In genomic region chr1:210655511-210655910, GRCh38 we compare ENCODE assay signal across 15 cellular contexts.
DNase-seq lines count a peak whose midpoint lies in the region; ATAC-seq and TF ChIP-seq lines count a peak whose summit lies in the region.
"Had no signal": no experiment of that assay in that cellular context is flagged by ENCODE, and none has a peak within 500 bp of the region (broad histone marks: within the 10 kb centered on the region; RNA-seq: fewer than 3 reads in every experiment).

No MANE protein-coding gene starts in this region.

- no peak overlapping the region for H4K5ac ChIP-seq in IMR-90 (ENCODE audit: low read depth, low read length)

- no peaks in the 10 kb centered on the region for H3K9me1 ChIP-seq in IMR-90 (ENCODE audit: insufficient read depth, low read length)

- no peak for TF ChIP-seq RAD21 in SK-N-SH (IDR thresholded peaks at IDR 0.05; ENCODE audit: low read length)
- TF ChIP-seq RAD21 in IMR-90 (IDR thresholded peaks at IDR 0.05; ENCODE audit: low read length) = no peak

- CTCF ChIA-PET in SK-N-SH (lab: Yijun Ruan, JAX) = interaction anchor here (1.0 to 2.7 kb wide), 2 partner anchors 8 to 70 kb away, joined by 5 to 8 read pairs; no protein-coding TSS in a partner anchor
- CTCF ChIA-PET in IMR-90 (lab: Yijun Ruan, JAX) = no interaction called here

- no peaks in the 10 kb centered on the region for H3K79me2 ChIP-seq in SK-N-SH (ENCODE audit: insufficient read depth)

- WGBS in SK-N-SH (ENCODE audit: low lambda C conversion rate) = 29% methylated on average over 7 of the region's 7 CpGs
- no CpG with 5 or more reads among the region's 7 CpGs for WGBS in IMR-90 (ENCODE audit: extremely low coverage in 2 of 2, insufficient read length in 1 of 2), 2 experiments

- no peak for TF ChIP-seq POLR2A in IMR-90 (IDR thresholded peaks at IDR 0.05; ENCODE audit: low read depth, low read length)

- DNase-seq in SK-N-SH = no peak
- DNase-seq in IMR-90 = peak; percentile 52
- DNase-seq in astrocyte of the spinal cord (ENCODE audit: low read depth, low spot score) = peak; percentile 40
- no peak for DNase-seq in dorsolateral prefrontal cortex
- DNase-seq in ACHN = no peak
- no peak for DNase-seq in right atrium auricular region (ENCODE audit: low spot score)
- DNase-seq: C1 segment of cervical spinal cord; Calu3; CD4-positive, alpha-beta T cell; DMS 273 treated with DMSO at 0.1 percent for 48 hours; GDM1 had no signal

- in situ Hi-C loops in IMR-90 (cut with MboI; ENCODE audit: low sequenced_read_pairs) = no loop called here
- in situ Hi-C loops in astrocyte of the spinal cord (cut with HindIII; ENCODE audit: low sequenced_read_pairs) = no loop called here
- in situ Hi-C loops in ACHN (cut with HindIII; ENCODE audit: low pct_ligation_motif_present, low pct_unique_long_range_greater_than_20kb, low sequenced_read_pairs) = no loop called here

- dilution Hi-C loops in IMR-90 (cut with HindIII; ENCODE audit: low sequenced_read_pairs, unreplicated experiment) = no loop called here

- no peak overlapping the region for H3K18ac ChIP-seq in IMR-90 (ENCODE audit: low read depth, low read length)

- H3K4ac ChIP-seq in IMR-90 (ENCODE audit: low read depth, low read length) = no peak overlapping the region

- POLR2A ChIA-PET in SK-N-SH (lab: Yijun Ruan, JAX) (no interaction called here), IMR-90 (lab: Charles Lee; ENCODE audit: unreplicated experiment) (no interaction called here)

- no peak overlapping the region for H3K23ac ChIP-seq in IMR-90 (ENCODE audit: low read depth, low read length)

- H3K14ac ChIP-seq in IMR-90 (replicated peaks; ENCODE audit: low read depth, low read length) = no peak overlapping the region

- no peak overlapping the region; a peak in 1 of 4 replicates for H3K27ac ChIP-seq in SK-N-SH (ENCODE audit: low read depth in 2 of 2, low read length in 1 of 2)
- no peak overlapping the region; the same call in 1 of the 2 replicates for H3K27ac ChIP-seq in IMR-90 (ENCODE audit: insufficient read depth, low read length)
- no peak overlapping the region for H3K27ac ChIP-seq in dorsolateral prefrontal cortex
- H3K27ac ChIP-seq in right atrium auricular region = no peak overlapping the region
- H3K27ac ChIP-seq: 22Rv1, HL-60 had no signal

- no peak overlapping the region for H2AK5ac ChIP-seq in IMR-90 (ENCODE audit: low read depth, low read length)

- no peak overlapping the region for H3K9ac ChIP-seq in SK-N-SH
- no peak overlapping the region for H3K9ac ChIP-seq in IMR-90 (ENCODE audit: low read depth, low read length)

- H3K4me1 ChIP-seq in SK-N-SH (ENCODE audit: control insufficient read depth in 1 of 2, insufficient read depth in 2 of 2, low read depth in 1 of 2, low read length in 1 of 2) (no peaks in the 10 kb centered on the region), IMR-90 (ENCODE audit: control insufficient read depth, insufficient read depth, low read length) (no peaks in the 10 kb centered on the region; the same call in 1 of the 2 replicates), right atrium auricular region (no peaks in the 10 kb centered on the region)

- H2BK15ac ChIP-seq in IMR-90 (ENCODE audit: low read depth, low read length) = no peak overlapping the region

- H3K79me1 ChIP-seq in IMR-90 (ENCODE audit: low read depth in 1 of 2, low read length in 2 of 2) = no peaks in the 10 kb centered on the region

- ATAC-seq in SK-N-SH treated with all-trans-retinoic acid at 6 μM for 48 hours (peak; percentile 40), IMR-90 (ENCODE audit: low read depth) (no peak), GM21367 (IDR thresholded peaks at IDR 0.05; ENCODE audit: unreplicated experiment) (no peak)

- H3K4me2 ChIP-seq in SK-N-SH (no peak overlapping the region), IMR-90 (ENCODE audit: low read depth, low read length) (no peak overlapping the region)

- H3K4me3 ChIP-seq in SK-N-SH (ENCODE audit: low read depth in 2 of 2, low read length in 1 of 2) (no peak overlapping the region), IMR-90 (ENCODE audit: insufficient read depth, low read depth, low read length) (no peak overlapping the region), astrocyte of the spinal cord (ENCODE audit: low read depth, low read length) (no peak overlapping the region), dorsolateral prefrontal cortex (no peak overlapping the region), right atrium auricular region (no peak overlapping the region)

- H4K20me1 ChIP-seq in SK-N-SH (ENCODE audit: insufficient read depth) (no peaks in the 10 kb centered on the region), IMR-90 (ENCODE audit: insufficient read depth, low read length) (no peaks in the 10 kb centered on the region)

- H3K27me3 ChIP-seq in SK-N-SH (ENCODE audit: insufficient read depth) (no peaks in the 10 kb centered on the region), IMR-90 (ENCODE audit: control insufficient read depth, insufficient read depth, low read length) (no peaks in the 10 kb centered on the region), dorsolateral prefrontal cortex (no peaks in the 10 kb centered on the region), right atrium auricular region (no peaks in the 10 kb centered on the region)

- H2BK5ac ChIP-seq in IMR-90 (ENCODE audit: low read depth, low read length, poor library complexity, severe bottlenecking) = no peak overlapping the region

- H4K91ac ChIP-seq in IMR-90 (ENCODE audit: insufficient read depth, low read depth, low read length) = no peak overlapping the region

- no peak overlapping the region for H2AK9ac ChIP-seq in IMR-90 (replicated peaks; ENCODE audit: low read depth, low read length, poor library complexity)

- no peak for TF ChIP-seq EP300 in SK-N-SH (IDR thresholded peaks at IDR 0.05; ENCODE audit: borderline replicate concordance in 1 of 2, low read depth in 1 of 2, low read length in 1 of 2)

- intact Hi-C loops in IMR-90 (cut with micrococcal nuclease) = no loop called here
- intact Hi-C loops in dorsolateral prefrontal cortex (cut with DNase I) = no loop called here

- H2BK120ac ChIP-seq in IMR-90 (ENCODE audit: low read depth, low read length) = no peak overlapping the region; the same call in 1 of the 2 replicates

- TF ChIP-seq CTCF in SK-N-SH (IDR thresholded peaks at IDR 0.05) (no peak), IMR-90 (conservative IDR thresholded peaks at IDR 0.05; ENCODE audit: low read depth, low read length) (no peak), astrocyte of the spinal cord (IDR thresholded peaks at IDR 0.05; ENCODE audit: low read depth, low read length) (no peak), dorsolateral prefrontal cortex (IDR thresholded peaks at IDR 0.05 in 54 of 56, conservative IDR thresholded peaks at IDR 0.05 in 2 of 56; ENCODE audit: low read depth in 1 of 56, partially characterized antibody in 56 of 56) (no peak), right atrium auricular region (IDR thresholded peaks at IDR 0.05) (no peak)

- H3F3A ChIP-seq in SK-N-SH (replicated peaks; ENCODE audit: insufficient read depth) = no peaks in the 10 kb centered on the region

- no peak overlapping the region for H2BK20ac ChIP-seq in IMR-90 (ENCODE audit: low read depth, low read length)

- no peak overlapping the region for H4K8ac ChIP-seq in IMR-90 (ENCODE audit: low read depth in 2 of 2, low read length in 2 of 2)

- H3K9me3 ChIP-seq in SK-N-SH (no peaks in the 10 kb centered on the region), IMR-90 (ENCODE audit: control insufficient read depth, insufficient read depth, low read length) (no peaks in the 10 kb centered on the region), right atrium auricular region (no peaks in the 10 kb centered on the region)

- H3K9me2 ChIP-seq in SK-N-SH = no peaks in the 10 kb centered on the region

- no peak overlapping the region for H3K56ac ChIP-seq in IMR-90 (ENCODE audit: extremely low read depth, insufficient read depth, low read length)

- no peaks in the 10 kb centered on the region for H3K36me3 ChIP-seq in SK-N-SH (replicated peaks in 1 of 2; ENCODE audit: control insufficient read depth in 1 of 2, insufficient read depth in 2 of 2, low read length in 1 of 2)
- no peaks in the 10 kb centered on the region for H3K36me3 ChIP-seq in IMR-90 (ENCODE audit: control insufficient read depth, insufficient read depth, low read length)
- no peaks in the 10 kb centered on the region for H3K36me3 ChIP-seq in right atrium auricular region

- H2AFZ ChIP-seq in SK-N-SH (ENCODE audit: low read depth) (no peak overlapping the region), IMR-90 (replicated peaks; ENCODE audit: low read length, poor library complexity) (peak overlapping the region; percentile 79)

- BruUV-seq in IMR-90 (replicated peaks; lab: Mats Ljungman, UMichigan) = no TSS peak

TF ChIP-seq in SK-N-SH treated with all-trans-retinoic acid at 6 μM for 48 hours, 23 proteins besides CTCF, POLR2A, EP300 and RAD21 (continues in another document):
- TF ChIP-seq ZC3H10 (CRISPR knock-in tag; IDR thresholded peaks at IDR 0.05) = no peak
- no peak for TF ChIP-seq ISL1 (CRISPR knock-in tag; IDR thresholded peaks at IDR 0.05)
- no peak for TF ChIP-seq RARB (CRISPR knock-in tag; IDR thresholded peaks at IDR 0.05)

TF ChIP-seq in SK-N-SH, 30 proteins besides CTCF, POLR2A, EP300 and RAD21 (continues in another document):
- no peak for TF ChIP-seq PBX3 (IDR thresholded peaks at IDR 0.05)
- TF ChIP-seq CHD2 (IDR thresholded peaks at IDR 0.05; ENCODE audit: low read length, partially characterized antibody) = no peak
- TF ChIP-seq MXI1 (IDR thresholded peaks at IDR 0.05; ENCODE audit: low read depth, low read length) = no peak

TF ChIP-seq in IMR-90, 13 proteins besides CTCF, POLR2A, EP300 and RAD21:
- TF ChIP-seq RFX5 (IDR thresholded peaks at IDR 0.05; ENCODE audit: low read depth, low read length) = no peak
- TF ChIP-seq ELK1 (IDR thresholded peaks at IDR 0.05; ENCODE audit: borderline replicate concordance, low read depth, low read length) = no peak
- no peak for TF ChIP-seq FOS (IDR thresholded peaks at IDR 0.05; ENCODE audit: low read depth, low read length)
- TF ChIP-seq SMC3 (IDR thresholded peaks at IDR 0.05; ENCODE audit: low read depth, low read length) = no peak
- TF ChIP-seq, protein P1, sequence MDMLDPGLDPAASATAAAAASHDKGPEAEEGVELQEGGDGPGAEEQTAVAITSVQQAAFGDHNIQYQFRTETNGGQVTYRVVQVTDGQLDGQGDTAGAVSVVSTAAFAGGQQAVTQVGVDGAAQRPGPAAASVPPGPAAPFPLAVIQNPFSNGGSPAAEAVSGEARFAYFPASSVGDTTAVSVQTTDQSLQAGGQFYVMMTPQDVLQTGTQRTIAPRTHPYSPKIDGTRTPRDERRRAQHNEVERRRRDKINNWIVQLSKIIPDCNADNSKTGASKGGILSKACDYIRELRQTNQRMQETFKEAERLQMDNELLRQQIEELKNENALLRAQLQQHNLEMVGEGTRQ (IDR thresholded peaks at IDR 0.05; ENCODE audit: low read depth, low read length) = no peak

Comparison
In these comparisons a context has a peak if more than half of its experiments do, and no peak if none do; other contexts are left out.
1. DNase-seq: peak in IMR-90 (single experiment) and astrocyte of the spinal cord (single experiment); none in SK-N-SH (single experiment), dorsolateral prefrontal cortex (0 of 10), ACHN (single experiment) and right atrium auricular region (single experiment).